12 cellular contexts compared by ENCODE assay signal in genomic region chr1:51240096-51240495, GRCh38. TPM values are rescaled to one million over a fixed set of nuclear protein-coding genes. Genes with fewer than 3 reads are reported as not detected.
DNase-seq lines count a peak whose midpoint lies in the region; ATAC-seq and TF ChIP-seq lines count a peak whose summit lies in the region.
"Had no signal": no experiment of that assay in that cellular context is flagged by ENCODE, and none has a peak within 500 bp of the region (broad histone marks: within the 10 kb centered on the region; RNA-seq: fewer than 3 reads in every experiment).

No MANE protein-coding gene starts in this region.

- H2AK5ac ChIP-seq in neuronal stem cell (ENCODE audit: low read depth, low read length): no peak overlapping the region

- H3K79me1 ChIP-seq in neuronal stem cell (ENCODE audit: low read depth, low read length): peaks cover 5% of the 10 kb centered on the region

- no CpG with 5 or more reads among the region's 2 CpGs for WGBS in neuronal stem cell (ENCODE audit: extremely low coverage in 2 of 2, insufficient read length in 2 of 2, insufficient replicate concordance in 1 of 2), 2 donors

- H4K91ac ChIP-seq in neuronal stem cell (ENCODE audit: low read depth, low read length, poor library complexity): no peak overlapping the region

- H3K4me3 ChIP-seq in neuronal stem cell (ENCODE audit: low read length in 2 of 2): no peak overlapping the region
- H3K4me3 ChIP-seq: prostate gland had no signal

- no peak overlapping the region for H4K8ac ChIP-seq in neuronal stem cell (ENCODE audit: low read depth, low read length)

- no peak overlapping the region for H3K27ac Mint-ChIP-seq in endothelial cell (ENCODE audit: unreplicated experiment)
- no peak overlapping the region for H3K27ac Mint-ChIP-seq in activated CD4-positive, alpha-beta T cell treated with anti-CD3 and anti-CD28 coated beads for 36 hours

- H3K4me2 ChIP-seq in neuronal stem cell (ENCODE audit: insufficient read depth, low read length, poor library complexity, severe bottlenecking): no peak overlapping the region

- H3K9me3 ChIP-seq in neuronal stem cell (replicated peaks in 1 of 2; ENCODE audit: control insufficient read depth in 2 of 2, insufficient read depth in 1 of 2, low read depth in 1 of 2, low read length in 2 of 2): no peaks in the 10 kb centered on the region
- H3K9me3 ChIP-seq: prostate gland had no signal

- ATAC-seq in activated CD4-positive, alpha-beta T cell treated with anti-CD3 and anti-CD28 coated beads for 36 hours: no peak
- no peak for ATAC-seq in GM21526 (IDR thresholded peaks at IDR 0.05; ENCODE audit: low FRiP score, unreplicated experiment)

- peak overlapping the region; percentile 24 for H3K4me3 Mint-ChIP-seq in endothelial cell (ENCODE audit: unreplicated experiment)
- no peak overlapping the region for H3K4me3 Mint-ChIP-seq in activated CD4-positive, alpha-beta T cell treated with anti-CD3 and anti-CD28 coated beads for 36 hours

- H3K27me3 ChIP-seq in neuronal stem cell (ENCODE audit: control insufficient read depth in 3 of 3, insufficient read depth in 3 of 3, low read depth in 1 of 3, low read length in 3 of 3): no peaks in the 10 kb centered on the region

- CTCF ChIA-PET in activated CD4-positive, alpha-beta T cell treated with anti-CD3 and anti-CD28 coated beads for 36 hours (lab: Charles Lee): interaction anchor here (1.0 kb wide), 1 partner anchor 29 kb away, joined by 3 read pairs; no protein-coding TSS in a partner anchor

- H2AFZ ChIP-seq in neuronal stem cell (ENCODE audit: low read length): no peak overlapping the region

- H2BK120ac ChIP-seq in neuronal stem cell (ENCODE audit: low read depth, low read length): no peak overlapping the region

- POLR2A ChIA-PET in activated CD4-positive, alpha-beta T cell treated with anti-CD3 and anti-CD28 coated beads for 36 hours (lab: Charles Lee): no interaction called here

- H3K4me1 Mint-ChIP-seq in endothelial cell (ENCODE audit: unreplicated experiment): peaks cover 22% of the 10 kb centered on the region
- H3K4me1 Mint-ChIP-seq in activated CD4-positive, alpha-beta T cell treated with anti-CD3 and anti-CD28 coated beads for 36 hours: peaks cover 36% of the 10 kb centered on the region

- H3K4me1 ChIP-seq in neuronal stem cell (ENCODE audit: control insufficient read depth in 2 of 2, insufficient read depth in 1 of 2, low read depth in 1 of 2, low read length in 2 of 2): peaks cover 12 to 20% of the 10 kb centered on the region in 2 donors

- H3K18ac ChIP-seq in neuronal stem cell (ENCODE audit: low read length): no peak overlapping the region

- no peak overlapping the region for H3K9ac ChIP-seq in neuronal stem cell (ENCODE audit: low read depth, low read length, poor library complexity)

- in situ Hi-C loops in Caki2 (cut with HindIII; ENCODE audit: low pct_unique_long_range_greater_than_20kb, low sequenced_read_pairs): no loop called here

- H3K9me3 Mint-ChIP-seq in endothelial cell (ENCODE audit: unreplicated experiment): no peaks in the 10 kb centered on the region
- H3K9me3 Mint-ChIP-seq in activated CD4-positive, alpha-beta T cell treated with anti-CD3 and anti-CD28 coated beads for 36 hours (ENCODE audit: low read depth): no peaks in the 10 kb centered on the region

- H3K27ac ChIP-seq in neuronal stem cell (replicated peaks; ENCODE audit: low read length): no peak overlapping the region
- H3K27ac ChIP-seq: prostate gland had no signal

- DNase-seq in Caki2 (ENCODE audit: low read depth) (peak; percentile 18), NCI-H2029 treated with DMSO at 0.1 percent for 48 hours (lab: John Stamatoyannopoulos, UW) (peak; percentile 39), endothelial cell (ENCODE audit: low spot score) (no peak), neuronal stem cell (ENCODE audit: low spot score) (peak; percentile 15), GDM1 (lab: John Stamatoyannopoulos, UW) (no peak)
- no peak for DNase-seq in activated CD4-positive, alpha-beta T cell treated with anti-CD3 and anti-CD28 coated beads for 36 hours
- no peak for DNase-seq in stimulated activated naive CD4-positive, alpha-beta T cell treated with Interleukin-2 at 50 U/mL for 16 hours (lab: John Stamatoyannopoulos, UW)
- DNase-seq: activated CD4-positive, alpha-beta T cell treated with anti-CD3 and anti-CD28 coated beads for 1 hour; mesenchymal stem cell; NCI-H1436 treated with DMSO at 0.1 percent for 48 hours had no signal

- H3K23ac ChIP-seq in neuronal stem cell (ENCODE audit: low read depth, low read length, poor library complexity): no peak overlapping the region

- intact Hi-C loops in activated CD4-positive, alpha-beta T cell treated with anti-CD3 and anti-CD28 coated beads for 36 hours (cut with DNase I, micrococcal nuclease): no loop called here

- no peak overlapping the region for H3K14ac ChIP-seq in neuronal stem cell (ENCODE audit: low read length)

- H3K36me3 ChIP-seq in neuronal stem cell (replicated peaks in 1 of 2; ENCODE audit: control insufficient read depth in 2 of 2, insufficient read depth in 2 of 2, low read length in 2 of 2): peaks cover 0 to 5% of the 10 kb centered on the region in 2 donors
- H3K36me3 ChIP-seq: prostate gland had no signal

- no peak overlapping the region for H2BK12ac ChIP-seq in neuronal stem cell (ENCODE audit: low read length)

- H3K36me3 Mint-ChIP-seq in endothelial cell (ENCODE audit: low read depth, unreplicated experiment): peaks cover 11% of the 10 kb centered on the region
- peaks cover 1% of the 10 kb centered on the region for H3K36me3 Mint-ChIP-seq in activated CD4-positive, alpha-beta T cell treated with anti-CD3 and anti-CD28 coated beads for 36 hours (ENCODE audit: low read depth)

- H2BK5ac ChIP-seq in neuronal stem cell (ENCODE audit: low read length): no peak overlapping the region

- no peak overlapping the region for H2BK15ac ChIP-seq in neuronal stem cell (ENCODE audit: low read length)

- no peak overlapping the region for H3K4ac ChIP-seq in neuronal stem cell (ENCODE audit: low read length)

- TF ChIP-seq CTCF in endothelial cell (IDR thresholded peaks at IDR 0.05; ENCODE audit: unreplicated experiment): no peak

- peaks cover 5% of the 10 kb centered on the region for H3K27me3 Mint-ChIP-seq in endothelial cell (ENCODE audit: unreplicated experiment)
- no peaks in the 10 kb centered on the region for H3K27me3 Mint-ChIP-seq in activated CD4-positive, alpha-beta T cell treated with anti-CD3 and anti-CD28 coated beads for 36 hours

RNA-seq across cellular contexts. Expression of gene RNF11, which starts 4.0 kb away (rescaled TPM):
- total RNA-seq in Caki2 (2014; rRNA removed; shearing (Covaris generic); ENCODE audit: low replicate concordance): 52.8 and 54.1 TPM in 2 replicates
- 74.1 TPM for total RNA-seq in endothelial cell (ENCODE audit: unreplicated experiment)
- polyA plus RNA-seq in neuronal stem cell (2013, experiment 1 of 2): 53.2 TPM
- 55.3 TPM for polyA plus RNA-seq in neuronal stem cell (2013, experiment 2 of 2)
- 10 to 100 TPM; 20.6 to 26.0 TPM for total RNA-seq in activated CD4-positive, alpha-beta T cell treated with anti-CD3 and anti-CD28 coated beads for 36 hours

Comparison
In these comparisons a context has a peak if more than half of its experiments do, and no peak if none do; other contexts are left out.
1. DNase-seq: peak in Caki2 (single experiment), NCI-H2029 treated with DMSO at 0.1 percent for 48 hours (single experiment) and neuronal stem cell (single experiment); none in endothelial cell (single experiment), activated CD4-positive, alpha-beta T cell treated with anti-CD3 and anti-CD28 coated beads for 36 hours (single experiment), GDM1 (single experiment) and stimulated activated naive CD4-positive, alpha-beta T cell treated with Interleukin-2 at 50 U/mL for 16 hours (single experiment).